Comparison of ENCODE assay signal across 8 cellular contexts in the genomic region with DNA sequence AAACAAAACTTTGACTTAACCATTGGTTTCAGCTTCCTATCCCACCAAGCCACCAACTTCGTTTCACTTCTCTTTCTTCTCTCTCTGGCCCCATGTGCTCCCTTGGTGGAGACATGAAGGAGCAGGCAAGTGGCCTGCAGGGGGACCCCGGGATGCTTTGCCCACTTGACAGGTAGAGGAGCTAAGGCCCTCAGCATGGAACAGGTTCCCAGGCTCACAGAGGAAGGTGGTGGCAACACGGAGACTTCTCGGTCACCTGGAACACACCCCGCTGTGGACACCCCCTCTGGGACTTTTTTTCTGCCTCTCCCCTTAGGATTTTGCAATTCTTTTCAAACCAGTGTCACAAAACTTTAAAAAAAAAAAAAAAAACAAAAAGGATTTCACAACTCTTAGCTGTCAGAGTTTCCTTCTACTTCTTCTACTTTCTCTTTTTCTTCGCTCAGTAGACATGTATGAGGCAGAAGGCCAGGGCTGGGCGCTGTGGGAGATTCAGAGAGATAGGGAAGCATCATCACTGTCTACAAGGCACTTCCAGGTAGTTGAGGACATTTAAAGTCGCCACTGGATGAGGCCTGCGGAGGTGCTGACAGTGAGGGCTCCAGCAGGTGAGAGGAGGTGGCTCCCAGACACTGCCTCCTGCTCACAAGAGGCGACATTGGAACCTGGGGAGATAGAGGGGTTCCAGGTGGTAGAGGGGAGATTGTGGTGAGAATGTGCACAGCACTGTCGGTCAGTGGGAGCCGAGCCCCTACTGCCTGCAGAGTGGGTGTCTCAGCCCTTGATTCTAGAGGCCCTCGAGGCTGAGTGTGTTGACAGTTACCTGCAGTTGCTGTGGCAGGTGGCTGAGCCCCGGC.
DNase-seq lines count a peak whose midpoint lies in the region; ATAC-seq and TF ChIP-seq lines count a peak whose summit lies in the region.

No MANE protein-coding gene starts in this region.

- H3K79me2 ChIP-seq in KMS-11 (ENCODE audit: insufficient read depth, low read depth): no peaks in the 10 kb centered on the region

- DNase-seq in NCI-H146 (lab: John Stamatoyannopoulos, UW): peak; percentile 30
- DNase-seq in NCI-H146 treated with DMSO at 0.1 percent for 48 hours (lab: John Stamatoyannopoulos, UW; ENCODE audit: unreplicated experiment): no peak
- peak; percentile 21 for DNase-seq in choroid plexus epithelial cell (ENCODE audit: low read depth)
- DNase-seq in progenitor cell of endocrine pancreas (ENCODE audit: low spot score, unreplicated experiment): no peak
- DNase-seq in effector memory CD4-positive, alpha-beta T cell: no peak
- DNase-seq in esophagus squamous epithelium (lab: John Stamatoyannopoulos, UW): no peak

- 64 to 69% methylated on average over 10 of the region's 14 CpGs for WGBS in esophagus squamous epithelium, 2 donors

- H2AFZ ChIP-seq in KMS-11 (ENCODE audit: low read depth): no peak overlapping the region

- TF ChIP-seq POLR2A in esophagus squamous epithelium (IDR thresholded peaks at IDR 0.05): no peak

- TF ChIP-seq CTCF in KMS-11 (conservative IDR thresholded peaks at IDR 0.05; ENCODE audit: low read depth, low read length) (peak; percentile 58), choroid plexus epithelial cell (conservative IDR thresholded peaks at IDR 0.05; ENCODE audit: low read depth, low read length) (peak; percentile 49), progenitor cell of endocrine pancreas (IDR thresholded peaks at IDR 0.05; ENCODE audit: unreplicated experiment) (peak; percentile 50), esophagus squamous epithelium (IDR thresholded peaks at IDR 0.05) (peak in 2 of 6 experiments; percentile 6 to 20)

- H3K36me3 ChIP-seq in KMS-11 (ENCODE audit: insufficient read depth) (no peaks in the 10 kb centered on the region), esophagus squamous epithelium (peaks cover 0 to 31% (median 0%) of the 10 kb centered on the region in 3 donors)
- H3K36me3 ChIP-seq in effector memory CD4-positive, alpha-beta T cell (ENCODE audit: control insufficient read depth, insufficient read depth, low read length): no peaks in the 10 kb centered on the region

- no peak overlapping the region for H3K27ac Mint-ChIP-seq in progenitor cell of endocrine pancreas

- no peaks in the 10 kb centered on the region for H3K36me3 Mint-ChIP-seq in progenitor cell of endocrine pancreas (ENCODE audit: insufficient read depth)

- no peak overlapping the region for H3K4me3 Mint-ChIP-seq in progenitor cell of endocrine pancreas (ENCODE audit: low read depth)

- H3K27me3 Mint-ChIP-seq in progenitor cell of endocrine pancreas: peaks cover 3% of the 10 kb centered on the region

- H3K9me3 ChIP-seq in effector memory CD4-positive, alpha-beta T cell (ENCODE audit: control insufficient read depth, low read length): no peaks in the 10 kb centered on the region
- no peaks in the 10 kb centered on the region for H3K9me3 ChIP-seq in esophagus squamous epithelium

- H3K4me1 ChIP-seq in KMS-11 (ENCODE audit: low read depth, poor library complexity, severe bottlenecking): peaks cover 16% of the 10 kb centered on the region
- no peaks in the 10 kb centered on the region for H3K4me1 ChIP-seq in effector memory CD4-positive, alpha-beta T cell (ENCODE audit: control insufficient read depth, insufficient read depth, low read length, poor library complexity, severe bottlenecking)
- no peaks in the 10 kb centered on the region for H3K4me1 ChIP-seq in esophagus squamous epithelium

- H4K20me1 ChIP-seq in KMS-11 (ENCODE audit: insufficient read depth): no peaks in the 10 kb centered on the region

- no peaks in the 10 kb centered on the region for H3K4me1 Mint-ChIP-seq in progenitor cell of endocrine pancreas (ENCODE audit: low read depth)

- no peak overlapping the region for H3K27ac ChIP-seq in KMS-11
- no peak overlapping the region for H3K27ac ChIP-seq in effector memory CD4-positive, alpha-beta T cell (ENCODE audit: insufficient read depth, low read length, poor library complexity, severe bottlenecking)
- H3K27ac ChIP-seq in esophagus squamous epithelium: peak overlapping the region in 2 of 4 donors; percentile 50 to 74

- peak; percentile 76 for ATAC-seq in GM21737 (IDR thresholded peaks at IDR 0.05; ENCODE audit: unreplicated experiment)

- intact Hi-C loops in esophagus squamous epithelium (cut with DNase I): no loop called here

- no peaks in the 10 kb centered on the region for H3K9me3 Mint-ChIP-seq in progenitor cell of endocrine pancreas (ENCODE audit: low read depth)

- H3K9ac ChIP-seq in KMS-11: no peak overlapping the region

- H3K4me2 ChIP-seq in KMS-11: peak overlapping the region; percentile 63

- H3K27me3 ChIP-seq in KMS-11 (ENCODE audit: insufficient read depth, low read depth) (no peaks in the 10 kb centered on the region), esophagus squamous epithelium (no peaks in the 10 kb centered on the region)
- no peaks in the 10 kb centered on the region for H3K27me3 ChIP-seq in effector memory CD4-positive, alpha-beta T cell (replicated peaks; ENCODE audit: control insufficient read depth, insufficient read depth, low read length, poor library complexity, severe bottlenecking)

- H3K4me3 ChIP-seq in KMS-11 (IDR thresholded peaks at IDR 0.05; ENCODE audit: insufficient read depth, low read depth, low read length): no peak overlapping the region
- H3K4me3 ChIP-seq in choroid plexus epithelial cell (ENCODE audit: low read depth, low read length): no peak overlapping the region
- H3K4me3 ChIP-seq in effector memory CD4-positive, alpha-beta T cell (ENCODE audit: insufficient read depth, low read depth, low read length, poor library complexity, severe bottlenecking): no peak overlapping the region
- no peak overlapping the region for H3K4me3 ChIP-seq in esophagus squamous epithelium

Comparison
In these comparisons a context has a peak if more than half of its experiments do, and no peak if none do; other contexts are left out.
1. DNase-seq: peak in NCI-H146 (single experiment) and choroid plexus epithelial cell (single experiment); none in NCI-H146 treated with DMSO at 0.1 percent for 48 hours (single experiment), progenitor cell of endocrine pancreas (single experiment), effector memory CD4-positive, alpha-beta T cell (0 of 3) and esophagus squamous epithelium (single experiment).